24 cellular contexts compared by ENCODE assay signal in genomic region chr1:165869343-165869742, GRCh38. TPM values are rescaled to one million over a fixed set of nuclear protein-coding genes. Genes with fewer than 3 reads are reported as not detected.
DNase-seq lines count a peak whose midpoint lies in the region; ATAC-seq, FAIRE-seq and TF ChIP-seq lines count a peak whose summit lies in the region.
"Had no signal": no experiment of that assay in that cellular context is flagged by ENCODE, and none has a peak within 500 bp of the region (broad histone marks: within the 10 kb centered on the region; RNA-seq: fewer than 3 reads in every experiment).

No MANE protein-coding gene starts in this region.

- H3K27me3 Mint-ChIP-seq in osteocyte (ENCODE audit: unreplicated experiment), result no peaks in the 10 kb centered on the region
- H3K27me3 Mint-ChIP-seq: activated CD4-positive, alpha-beta T cell treated with anti-CD3 and anti-CD28 coated beads for 36 hours had no signal

- peak overlapping the region; percentile 36 for H3K27ac Mint-ChIP-seq in osteocyte (ENCODE audit: unreplicated experiment)
- H3K27ac Mint-ChIP-seq: activated CD4-positive, alpha-beta T cell treated with anti-CD3 and anti-CD28 coated beads for 36 hours had no signal

- no peaks in the 10 kb centered on the region for H3K9me3 Mint-ChIP-seq in osteocyte (ENCODE audit: unreplicated experiment)

- ATAC-seq in HG02970 (IDR thresholded peaks at IDR 0.05; ENCODE audit: low FRiP score, unreplicated experiment), result no peak
- ATAC-seq: activated CD4-positive, alpha-beta T cell treated with anti-CD3 and anti-CD28 coated beads for 36 hours; gastrocnemius medialis; GM12878; mucosa of descending colon; Panc1 had no signal

- peaks cover 25% of the 10 kb centered on the region for H3K4me1 Mint-ChIP-seq in osteocyte (ENCODE audit: unreplicated experiment)

- no peak for TF ChIP-seq CTCF in D721Med (IDR thresholded peaks at IDR 0.05; ENCODE audit: insufficient read depth, missing control alignments)
- peak; percentile 16 for TF ChIP-seq CTCF in epithelial cell of esophagus (IDR thresholded peaks at IDR 0.05; ENCODE audit: insufficient read depth, low read depth, low read length, missing control alignments)
- TF ChIP-seq CTCF in osteocyte (IDR thresholded peaks at IDR 0.05), result peak; percentile 60

- H3K36me3 Mint-ChIP-seq in osteocyte (ENCODE audit: unreplicated experiment), result peaks cover 4% of the 10 kb centered on the region

- H3K4me3 ChIP-seq in epithelial cell of esophagus (ENCODE audit: low read length), result no peak overlapping the region
- H3K4me3 ChIP-seq: colonic mucosa, gastrocnemius medialis, GM12878, left ventricle myocardium inferior, mucosa of descending colon, vagina had no signal

- H3K4me3 Mint-ChIP-seq in osteocyte (ENCODE audit: unreplicated experiment), result no peak overlapping the region
- H3K4me3 Mint-ChIP-seq: activated CD4-positive, alpha-beta T cell treated with anti-CD3 and anti-CD28 coated beads for 36 hours had no signal

- DNase-seq in D721Med (ENCODE audit: insufficient read length, low spot score) (no peak), RKO (ENCODE audit: low spot score) (peak; percentile 16), epithelial cell of esophagus (ENCODE audit: low read depth) (no peak), osteocyte (ENCODE audit: extremely low spot score, unreplicated experiment) (no peak), GOT3 (lab: John Stamatoyannopoulos, UW) (no peak)
- no peak for DNase-seq in stimulated activated naive CD4-positive, alpha-beta T cell treated with Interleukin-2 at 50 U/mL for 16 hours (lab: John Stamatoyannopoulos, UW)
- no peak for DNase-seq in activated CD4-positive, alpha-beta T cell treated with anti-CD3 and anti-CD28 coated beads for 4 hours
- DNase-seq: activated CD4-positive, alpha-beta T cell treated with anti-CD3 and anti-CD28 coated beads for 36 hours; activated naive CD4-positive, alpha-beta T cell; aorta; colonic mucosa; gastrocnemius medialis; GF-D8; left ventricle myocardium inferior; mucosa of descending colon; NCI-H1436; NCI-H774; nucleus accumbens; stimulated activated CD4-positive, alpha-beta T cell treated with anti-CD3 and anti-CD28 coated beads, Interleukin-4, amount 100 ng/mL, for 4 hours had no signal

- FAIRE-seq in D721Med (lab: Jason Lieb, UNC), result peak; percentile 51
- FAIRE-seq: endometrium, GM12878 had no signal

RNA-seq across cellular contexts. Expression of gene UCK2, which starts 41.9 kb away (rescaled TPM):
- total RNA-seq in osteocyte, result 49.8 and 50.1 TPM in 2 replicates
